ENCODE assay signal across 8 cellular contexts in genomic region chr4:151013944-151014343, GRCh38. TPM values are rescaled to one million over a fixed set of nuclear protein-coding genes. Genes with fewer than 3 reads are reported as not detected.
DNase-seq lines count a peak whose midpoint lies in the region; ATAC-seq, FAIRE-seq and TF ChIP-seq lines count a peak whose summit lies in the region.

No MANE protein-coding gene starts in this region.

- H3K79me2 ChIP-seq in SK-N-SH (ENCODE audit: insufficient read depth) (peaks cover 15% of the 10 kb centered on the region; the same call in 1 of the 2 replicates), keratinocyte (ENCODE audit: control insufficient read depth, insufficient read depth, low read length) (peaks cover 55% of the 10 kb centered on the region)

- H3K4me2 ChIP-seq in SK-N-SH, result peak overlapping the region; percentile 92
- peak overlapping the region; percentile 95 for H3K4me2 ChIP-seq in keratinocyte (ENCODE audit: control insufficient read depth, extremely low read depth, insufficient read depth, low read depth, low read length)

- no peak for TF ChIP-seq EP300 in SK-N-SH (IDR thresholded peaks at IDR 0.05; ENCODE audit: borderline replicate concordance in 1 of 2, low read depth in 1 of 2, low read length in 1 of 2)

- POLR2A ChIA-PET in SK-N-SH (lab: Yijun Ruan, JAX), result no interaction called here

- H3K4me1 ChIP-seq in SK-N-SH (ENCODE audit: control insufficient read depth in 1 of 2, insufficient read depth in 2 of 2, low read depth in 1 of 2, low read length in 1 of 2) (peaks cover 6 to 12% of the 10 kb centered on the region in 2 experiments; a peak in 3 of 4 replicates), keratinocyte (ENCODE audit: control insufficient read depth, extremely low read depth, insufficient read depth, low read length) (peaks cover 7% of the 10 kb centered on the region)

- no peaks in the 10 kb centered on the region for H3K9me2 ChIP-seq in SK-N-SH

- H3K27me3 ChIP-seq in SK-N-SH (ENCODE audit: insufficient read depth) (no peaks in the 10 kb centered on the region), keratinocyte (ENCODE audit: control insufficient read depth, extremely low read depth, insufficient read depth, low read length) (no peaks in the 10 kb centered on the region)

- no peak for TF ChIP-seq RAD21 in SK-N-SH (IDR thresholded peaks at IDR 0.05; ENCODE audit: low read length)

- H3K27me3 Mint-ChIP-seq in activated T-helper 17 cell treated with anti-CD3 and anti-CD28 coated beads, Interleukin-2, amount 50 U/mL, for 72 hours, result no peaks in the 10 kb centered on the region

- H3K27ac Mint-ChIP-seq in activated T-helper 17 cell treated with anti-CD3 and anti-CD28 coated beads, Interleukin-2, amount 50 U/mL, for 72 hours, result peak overlapping the region; percentile 98

- TF ChIP-seq CTCF in SK-N-SH (IDR thresholded peaks at IDR 0.05), result no peak
- TF ChIP-seq CTCF in keratinocyte (optimal IDR thresholded peaks at IDR 0.05 in 1 of 3, IDR thresholded peaks at IDR 0.05 in 1 of 3, conservative IDR thresholded peaks at IDR 0.05 in 1 of 3; ENCODE audit: extremely low read depth in 1 of 3, insufficient read depth in 2 of 3, low read length in 3 of 3), result no peak

- CTCF ChIA-PET in SK-N-SH (lab: Yijun Ruan, JAX), result no interaction called here

- peaks cover 6% of the 10 kb centered on the region for H3F3A ChIP-seq in SK-N-SH (replicated peaks; ENCODE audit: insufficient read depth)

- H3K9me3 ChIP-seq in SK-N-SH, result no peaks in the 10 kb centered on the region
- H3K9me3 ChIP-seq in keratinocyte (ENCODE audit: control insufficient read depth, low read depth, low read length), result no peaks in the 10 kb centered on the region

- no peaks in the 10 kb centered on the region for H4K20me1 ChIP-seq in SK-N-SH (ENCODE audit: insufficient read depth)
- no peaks in the 10 kb centered on the region for H4K20me1 ChIP-seq in keratinocyte (ENCODE audit: control insufficient read depth, extremely low read depth, insufficient read depth, low read length)

- H3K36me3 Mint-ChIP-seq in activated T-helper 17 cell treated with anti-CD3 and anti-CD28 coated beads, Interleukin-2, amount 50 U/mL, for 72 hours (ENCODE audit: low read depth), result peaks cover 48% of the 10 kb centered on the region

- peak overlapping the region; percentile 82 to 85 for H3K4me3 ChIP-seq in SK-N-SH (ENCODE audit: low read depth in 2 of 2, low read length in 1 of 2)
- peak overlapping the region; percentile 93 to 99 (median 95) for H3K4me3 ChIP-seq in keratinocyte (ENCODE audit: control insufficient read depth in 2 of 3, extremely low read depth in 1 of 3, insufficient read depth in 2 of 3, low read depth in 1 of 3, low read length in 3 of 3)

- DNase-seq in SK-N-SH (no peak), keratinocyte (ENCODE audit: low read depth, low spot score) (no peak), superior temporal gyrus (ENCODE audit: extremely low spot score) (peak; percentile 12), C1 segment of cervical spinal cord (lab: John Stamatoyannopoulos, UW) (no peak), NCI-H1436 (lab: John Stamatoyannopoulos, UW) (no peak), T1000 (lab: John Stamatoyannopoulos, UW) (no peak)

- 62% methylated on average over 4 of the region's 4 CpGs for WGBS in SK-N-SH (ENCODE audit: low lambda C conversion rate)

- dilution Hi-C loops in keratinocyte (cut with MboI; ENCODE audit: extremely low pct_ligation_motif_present, low sequenced_read_pairs), result no loop called here

- ATAC-seq in SK-N-SH treated with all-trans-retinoic acid at 6 μM for 48 hours, result no peak
- no peak for ATAC-seq in activated T-helper 17 cell treated with anti-CD3 and anti-CD28 coated beads, Interleukin-2, amount 50 U/mL, for 72 hours (replicated peaks)

- H3K4me3 Mint-ChIP-seq in activated T-helper 17 cell treated with anti-CD3 and anti-CD28 coated beads, Interleukin-2, amount 50 U/mL, for 72 hours, result peak overlapping the region; percentile 98

- peaks cover 11% of the 10 kb centered on the region for H3K4me1 Mint-ChIP-seq in activated T-helper 17 cell treated with anti-CD3 and anti-CD28 coated beads, Interleukin-2, amount 50 U/mL, for 72 hours

- FAIRE-seq in keratinocyte (lab: Jason Lieb, UNC), result no peak

- H3K9ac ChIP-seq in SK-N-SH (peak overlapping the region; percentile 83; the same call in 1 of the 2 replicates), keratinocyte (ENCODE audit: control insufficient read depth, extremely low read depth, insufficient read depth, low read length) (peak overlapping the region; percentile 95)

- no peaks in the 10 kb centered on the region for H3K9me1 ChIP-seq in keratinocyte (ENCODE audit: control insufficient read depth, extremely low read depth, insufficient read depth, low read length)

- H3K36me3 ChIP-seq in SK-N-SH (replicated peaks in 1 of 2; ENCODE audit: control insufficient read depth in 1 of 2, insufficient read depth in 2 of 2, low read length in 1 of 2) (peaks cover 0 to 4% of the 10 kb centered on the region in 2 experiments), keratinocyte (ENCODE audit: control insufficient read depth in 2 of 2, extremely low read depth in 1 of 2, insufficient read depth in 2 of 2, low read length in 2 of 2) (no peaks in the 10 kb centered on the region)

- no peaks in the 10 kb centered on the region for H3K9me3 Mint-ChIP-seq in activated T-helper 17 cell treated with anti-CD3 and anti-CD28 coated beads, Interleukin-2, amount 50 U/mL, for 72 hours

- peak overlapping the region; percentile 100 for H2AFZ ChIP-seq in SK-N-SH (ENCODE audit: low read depth)
- H2AFZ ChIP-seq in keratinocyte (ENCODE audit: control insufficient read depth, low read length), result no peak overlapping the region

- H3K27ac ChIP-seq in SK-N-SH (ENCODE audit: low read depth in 2 of 2, low read length in 1 of 2), result no peak overlapping the region
- H3K27ac ChIP-seq in keratinocyte (ENCODE audit: control insufficient read depth, insufficient read depth, low read length), result peak overlapping the region; percentile 91

TF ChIP-seq in SK-N-SH, 30 proteins besides CTCF, POLR2A, EP300 and RAD21:
- no peak for TF ChIP-seq FOXJ3 (CRISPR knock-in tag; IDR thresholded peaks at IDR 0.05)
- no peak for TF ChIP-seq POLR2AphosphoS5 (IDR thresholded peaks at IDR 0.05; ENCODE audit: low read depth, low read length)

TF ChIP-seq in SK-N-SH treated with all-trans-retinoic acid at 6 μM for 48 hours, 23 proteins besides CTCF, POLR2A, EP300 and RAD21:
- TF ChIP-seq ARNTL (CRISPR knock-in tag; IDR thresholded peaks at IDR 0.05; ENCODE audit: borderline replicate concordance, low read depth), result no peak
- no peak for TF ChIP-seq SNAI2 (CRISPR knock-in tag; IDR thresholded peaks at IDR 0.05)
- TF ChIP-seq ZFP30 (CRISPR knock-in tag; IDR thresholded peaks at IDR 0.05), result no peak
- no peak for TF ChIP-seq CSRNP3 (CRISPR knock-in tag; IDR thresholded peaks at IDR 0.05)
- no peak for TF ChIP-seq CSDC2 (CRISPR knock-in tag; IDR thresholded peaks at IDR 0.05)
- no peak for TF ChIP-seq POU6F1 (CRISPR knock-in tag; IDR thresholded peaks at IDR 0.05; ENCODE audit: borderline replicate concordance, low read depth)
- no peak for TF ChIP-seq ISL1 (CRISPR knock-in tag; IDR thresholded peaks at IDR 0.05)
- no peak for TF ChIP-seq ESRRG (CRISPR knock-in tag; IDR thresholded peaks at IDR 0.05)
- no peak for TF ChIP-seq ZC3H10 (CRISPR knock-in tag; IDR thresholded peaks at IDR 0.05)
- TF ChIP-seq ZNF8 (CRISPR knock-in tag; IDR thresholded peaks at IDR 0.05), result no peak
- TF ChIP-seq BACH2 (CRISPR knock-in tag; IDR thresholded peaks at IDR 0.05; ENCODE audit: borderline replicate concordance), result no peak
- TF ChIP-seq GLIS3 (CRISPR knock-in tag; IDR thresholded peaks at IDR 0.05), result no peak

RNA-seq across cellular contexts. Expression of gene LRBA, which starts 1.1 kb away (rescaled TPM):
- polyA plus RNA-seq in SK-N-SH (2012; rRNA removed) (11.4 and 14.5 TPM in 2 replicates), keratinocyte (35.6 to 39.8 TPM (median 37.9 TPM) in 3 replicates)
- polyA plus RNA-seq in SK-N-SH (2012; cell fraction: cytosol; rRNA removed), result 11.6 and 13.7 TPM in 2 replicates
- 11.9 and 14.3 TPM in 2 replicates for polyA plus RNA-seq in SK-N-SH (2012; cell fraction: nucleus; rRNA removed)
- 10 to 100 TPM; 65.2 to 83.4 TPM for total RNA-seq in activated T-helper 17 cell treated with anti-CD3 and anti-CD28 coated beads, Interleukin-2, amount 50 U/mL, for 72 hours
- 19.3 TPM for polyA plus RNA-seq in keratinocyte (2011; ENCODE audit: low read depth)
- 17.7 and 23.2 TPM in 2 replicates for polyA plus RNA-seq in keratinocyte (2011; cell fraction: cytosol; rRNA removed)
- polyA plus RNA-seq in keratinocyte (2011; cell fraction: nucleus; rRNA removed), result 77.8 and 84.2 TPM in 2 replicates
- 24.8 and 37.1 TPM in 2 replicates for polyA plus RNA-seq in keratinocyte (2012; ENCODE audit: low replicate concordance)
- 68.6 to 233 TPM (median 167 TPM) in 3 replicates for polyA minus RNA-seq in keratinocyte
- 38.6 TPM for polyA minus RNA-seq in keratinocyte (2011; cell fraction: cytosol; rRNA and poly(A)+ RNA removed)
- 174 and 310 TPM in 2 replicates for polyA minus RNA-seq in keratinocyte (2011; cell fraction: nucleus; rRNA and poly(A)+ RNA removed)
